Comparison of ENCODE assay signal across 25 cellular contexts in the genomic region with DNA sequence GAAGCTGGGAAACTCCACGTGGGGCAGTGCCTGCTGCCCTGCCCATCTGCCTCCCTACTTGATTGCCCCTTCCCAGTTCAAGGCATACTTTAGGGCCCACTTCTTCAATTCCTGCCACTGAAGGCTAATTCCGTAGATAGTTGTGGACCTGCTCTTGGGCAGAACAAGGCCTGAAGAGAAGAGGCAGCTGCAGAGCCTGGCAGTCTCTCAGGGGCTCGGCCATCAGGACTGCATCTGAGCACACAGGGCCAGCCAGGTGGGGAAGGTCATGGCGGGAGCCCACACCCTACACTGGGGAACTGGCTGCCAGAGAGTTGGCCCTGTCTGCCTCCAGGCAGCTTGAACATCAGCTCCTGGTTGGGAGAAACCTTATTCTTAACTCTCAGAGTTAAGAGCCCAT.
"Had no signal": no experiment of that assay in that cellular context is flagged by ENCODE, and none has a peak within 500 bp of the region (broad histone marks: within the 10 kb centered on the region; RNA-seq: fewer than 3 reads in every experiment).

No MANE protein-coding gene starts in this region.

- H3K4me2 ChIP-seq: neural progenitor cell had no signal

- H3K4me3 ChIP-seq: adrenal gland, ascending aorta, dorsolateral prefrontal cortex, esophagus squamous epithelium, gastrocnemius medialis, neural progenitor cell, right lobe of liver, stomach had no signal

- H3K36me3 Mint-ChIP-seq: activated naive CD8-positive, alpha-beta T cell; naive thymus-derived CD8-positive, alpha-beta T cell; neural progenitor cell had no signal

- H3K4me1 ChIP-seq: neural progenitor cell had no signal

- H3K27me3 ChIP-seq: adrenal gland, ascending aorta, brain microvascular endothelial cell, dorsolateral prefrontal cortex, esophagus squamous epithelium, gastrocnemius medialis, neural progenitor cell, right lobe of liver, stomach had no signal

- H3K27ac Mint-ChIP-seq: activated B cell treated with CpG ODN at 0.5 μM for 24 hours; activated CD4-positive, alpha-beta T cell treated with anti-CD3 and anti-CD28 coated beads for 36 hours; activated CD8-positive, alpha-beta memory T cell treated with anti-CD3 and anti-CD28 coated beads, Interleukin-2, amount 10 ng/mL, durations not matched to agents 7 days and 5 days; activated naive CD8-positive, alpha-beta T cell; neural progenitor cell had no signal

- H3K9ac ChIP-seq: neural progenitor cell had no signal

- ATAC-seq: activated CD4-positive, alpha-beta T cell treated with anti-CD3 and anti-CD28 coated beads for 36 hours; activated CD8-positive, alpha-beta memory T cell treated with anti-CD3 and anti-CD28 coated beads, Interleukin-2, amount 10 ng/mL, durations not matched to agents 7 days and 5 days; effector memory CD8-positive, alpha-beta T cell; gastrocnemius medialis; left cardiac atrium; naive thymus-derived CD8-positive, alpha-beta T cell; stimulated activated memory B cell treated with anti-CD40 and anti-IgM and Interleukin-4, amounts not matched to agents 10 μg/mL and 1 μg/mL and 100 μg/mL, for 72 hours had no signal

- H3K27ac ChIP-seq: adrenal gland, ascending aorta, brain microvascular endothelial cell, dorsolateral prefrontal cortex, neural progenitor cell, right lobe of liver had no signal

- H3K9me3 ChIP-seq: adrenal gland, ascending aorta, esophagus squamous epithelium, gastrocnemius medialis, right lobe of liver, stomach had no signal

- H3K27me3 Mint-ChIP-seq: activated B cell treated with CpG ODN at 0.5 μM for 24 hours; activated CD4-positive, alpha-beta T cell treated with anti-CD3 and anti-CD28 coated beads for 36 hours; activated CD8-positive, alpha-beta memory T cell treated with anti-CD3 and anti-CD28 coated beads, Interleukin-2, amount 10 ng/mL, durations not matched to agents 7 days and 5 days; effector memory CD8-positive, alpha-beta T cell; stimulated activated memory B cell treated with anti-CD40 and anti-IgM and Interleukin-4, amounts not matched to agents 10 μg/mL and 1 μg/mL and 100 μg/mL, for 72 hours had no signal

- DNase-seq: activated B cell treated with CpG ODN at 0.5 μM for 24 hours; activated CD4-positive, alpha-beta T cell treated with anti-CD3 and anti-CD28 coated beads for 36 hours; activated CD4-positive, alpha-beta T cell treated with anti-CD3 and anti-CD28 coated beads, Interleukin-2, amount 50 U/mL, for 4 hours; activated CD8-positive, alpha-beta memory T cell treated with anti-CD3 and anti-CD28 coated beads, Interleukin-2, amount 10 ng/mL, durations not matched to agents 7 days and 5 days; activated naive CD4-positive, alpha-beta T cell; brain microvascular endothelial cell; caudate nucleus; effector memory CD8-positive, alpha-beta T cell; esophagus squamous epithelium; gastrocnemius medialis; islet precursor cell; left cardiac atrium; naive thymus-derived CD8-positive, alpha-beta T cell; posterior cingulate gyrus; right lobe of liver; small intestine; stomach; T1000; trophoblast cell had no signal

- H3K4me3 Mint-ChIP-seq: activated B cell treated with CpG ODN at 0.5 μM for 24 hours; activated CD4-positive, alpha-beta T cell treated with anti-CD3 and anti-CD28 coated beads for 36 hours; activated CD8-positive, alpha-beta memory T cell treated with anti-CD3 and anti-CD28 coated beads, Interleukin-2, amount 10 ng/mL, durations not matched to agents 7 days and 5 days; activated naive CD8-positive, alpha-beta T cell; effector memory CD8-positive, alpha-beta T cell; naive thymus-derived CD8-positive, alpha-beta T cell; neural progenitor cell; stimulated activated memory B cell treated with anti-CD40 and anti-IgM and Interleukin-4, amounts not matched to agents 10 μg/mL and 1 μg/mL and 100 μg/mL, for 72 hours had no signal

- H3K4me1 Mint-ChIP-seq: activated B cell treated with CpG ODN at 0.5 μM for 24 hours; activated CD4-positive, alpha-beta T cell treated with anti-CD3 and anti-CD28 coated beads for 36 hours; activated CD8-positive, alpha-beta memory T cell treated with anti-CD3 and anti-CD28 coated beads, Interleukin-2, amount 10 ng/mL, durations not matched to agents 7 days and 5 days; naive thymus-derived CD8-positive, alpha-beta T cell had no signal

- H3K36me3 ChIP-seq: adrenal gland, ascending aorta, brain microvascular endothelial cell, esophagus squamous epithelium, gastrocnemius medialis, neural progenitor cell, right lobe of liver, stomach had no signal

- H2AFZ ChIP-seq: neural progenitor cell had no signal
